In genomic region chr4:48954314-48954713, GRCh38 we compare ENCODE assay signal across 1 cellular context.
TF ChIP-seq lines count a peak whose summit lies in the region.

No MANE protein-coding gene starts in this region.

TF ChIP-seq in A549, 52 proteins besides CTCF, POLR2A, EP300 and RAD21 (continued from another document):
- TF ChIP-seq REST (IDR thresholded peaks at IDR 0.05) (no peak), FOSB (CRISPR knock-in tag; IDR thresholded peaks at IDR 0.05) (no peak), NFE2L2 (conservative IDR thresholded peaks at IDR 0.05; ENCODE audit: low read length) (no peak), MYC (IDR thresholded peaks at IDR 0.05; ENCODE audit: borderline replicate concordance, low read length) (no peak), CHD4 (IDR thresholded peaks at IDR 0.05; ENCODE audit: borderline replicate concordance) (no peak), HMGXB4 (CRISPR knock-in tag; IDR thresholded peaks at IDR 0.05; ENCODE audit: borderline replicate concordance) (no peak), KDM1A (IDR thresholded peaks at IDR 0.05; ENCODE audit: low read depth) (no peak)
